Comparison of ENCODE assay signal across 1 cellular context in the genomic region with DNA sequence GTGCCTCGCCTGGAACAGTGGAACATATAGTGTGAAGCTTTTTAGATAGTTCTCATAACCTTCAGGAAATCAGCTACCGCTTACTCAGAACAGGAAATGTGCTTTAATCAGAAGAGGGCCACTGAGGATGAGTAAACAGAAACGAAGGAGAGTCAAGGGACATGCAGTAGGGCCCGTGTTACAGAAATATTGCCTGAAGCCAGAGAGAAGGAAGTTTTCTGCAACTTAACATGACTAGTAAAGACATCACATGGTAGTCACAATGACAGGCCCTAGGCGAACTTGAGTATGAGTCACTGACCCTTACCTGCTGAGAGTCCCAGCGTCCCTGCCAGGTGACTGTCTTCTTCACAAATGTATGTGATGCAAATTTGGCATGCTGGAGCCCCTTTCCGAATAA.
TF ChIP-seq lines count a peak whose summit lies in the region.

No MANE protein-coding gene starts in this region.

TF ChIP-seq in WTC11, 78 proteins besides CTCF, POLR2A, EP300 and RAD21 (continued from another document):
- TF ChIP-seq ARID4B (CRISPR knock-in tag; IDR thresholded peaks at IDR 0.05; ENCODE audit: borderline replicate concordance), result no peak
- no peak for TF ChIP-seq NR2C2 (CRISPR knock-in tag; IDR thresholded peaks at IDR 0.05)
- TF ChIP-seq E2F5 (CRISPR knock-in tag; IDR thresholded peaks at IDR 0.05), result no peak
- no peak for TF ChIP-seq TCF7 (CRISPR knock-in tag; IDR thresholded peaks at IDR 0.05; ENCODE audit: low read depth)
- no peak for TF ChIP-seq RORB (CRISPR knock-in tag; IDR thresholded peaks at IDR 0.05)
- no peak for TF ChIP-seq SMAD4 (CRISPR knock-in tag; IDR thresholded peaks at IDR 0.05)
